In genomic region chr11:114709960-114710359, GRCh38 we compare ENCODE assay signal across 28 cellular contexts. TPM values are rescaled to one million over a fixed set of nuclear protein-coding genes. Genes with fewer than 3 reads are reported as not detected.
DNase-seq lines count a peak whose midpoint lies in the region; ATAC-seq and TF ChIP-seq lines count a peak whose summit lies in the region.
"Had no signal": no experiment of that assay in that cellular context is flagged by ENCODE, and none has a peak within 500 bp of the region (broad histone marks: within the 10 kb centered on the region; RNA-seq: fewer than 3 reads in every experiment).

No MANE protein-coding gene starts in this region.

- no peak overlapping the region for H3K4me3 Mint-ChIP-seq in activated T-cell treated with anti-CD3 and anti-CD28 coated beads, Interleukin-2, amount 50 U/mL, for 4 hours
- no peak overlapping the region for H3K4me3 Mint-ChIP-seq in activated CD8-positive, alpha-beta memory T cell treated with anti-CD3 and anti-CD28 coated beads, Interleukin-2, amount 10 ng/mL, durations not matched to agents 7 days and 5 days
- H3K4me3 Mint-ChIP-seq: CD14-positive monocyte; CD4-positive, alpha-beta memory T cell; CD4-positive, CD25-positive, alpha-beta regulatory T cell; CD8-positive, alpha-beta memory T cell had no signal

- no peaks in the 10 kb centered on the region for H3K36me3 Mint-ChIP-seq in activated T-cell treated with anti-CD3 and anti-CD28 coated beads, Interleukin-2, amount 50 U/mL, for 4 hours (ENCODE audit: insufficient read depth)
- no peaks in the 10 kb centered on the region for H3K36me3 Mint-ChIP-seq in activated CD8-positive, alpha-beta memory T cell treated with anti-CD3 and anti-CD28 coated beads, Interleukin-2, amount 10 ng/mL, durations not matched to agents 7 days and 5 days
- H3K36me3 Mint-ChIP-seq: CD14-positive monocyte; CD4-positive, alpha-beta memory T cell; CD4-positive, CD25-positive, alpha-beta regulatory T cell; CD8-positive, alpha-beta memory T cell had no signal

- TF ChIP-seq EP300 in transverse colon (IDR thresholded peaks at IDR 0.05; ENCODE audit: low read depth), result no peak

- TF ChIP-seq POLR2A in transverse colon (IDR thresholded peaks at IDR 0.05), result no peak

- H3K9me3 ChIP-seq in colonic mucosa (no peaks in the 10 kb centered on the region), mucosa of rectum (ENCODE audit: control insufficient read depth in 2 of 2, low read length in 2 of 2) (peaks cover 5 to 6% of the 10 kb centered on the region in 2 donors), transverse colon (peaks cover 12 to 20% of the 10 kb centered on the region in 2 donors)
- H3K9me3 ChIP-seq: BE2C had no signal

- no peaks in the 10 kb centered on the region for H3K4me1 Mint-ChIP-seq in activated T-cell treated with anti-CD3 and anti-CD28 coated beads, Interleukin-2, amount 50 U/mL, for 4 hours (ENCODE audit: low read depth)
- H3K4me1 Mint-ChIP-seq in activated CD8-positive, alpha-beta memory T cell treated with anti-CD3 and anti-CD28 coated beads, Interleukin-2, amount 10 ng/mL, durations not matched to agents 7 days and 5 days, result no peaks in the 10 kb centered on the region
- H3K4me1 Mint-ChIP-seq: CD14-positive monocyte; CD4-positive, alpha-beta memory T cell; CD4-positive, CD25-positive, alpha-beta regulatory T cell; CD8-positive, alpha-beta memory T cell had no signal

- in situ Hi-C loops in transverse colon (cut with MboI; ENCODE audit: low pct_ligation_motif_present in 1 of 4, low pct_unique_long_range_greater_than_20kb in 1 of 4, low sequenced_read_pairs in 3 of 4), result no loop called here

- H3K4me1 ChIP-seq in colonic mucosa (no peaks in the 10 kb centered on the region), mucosa of rectum (ENCODE audit: control insufficient read depth in 2 of 2, insufficient read depth in 2 of 2, low read length in 2 of 2) (peaks cover 0 to 10% of the 10 kb centered on the region in 2 donors), transverse colon (peaks cover 0 to 10% (median 0%) of the 10 kb centered on the region in 4 donors)
- H3K4me1 ChIP-seq: BE2C, BLaER1 had no signal

- ATAC-seq in left colon, result peak; percentile 88
- ATAC-seq in GM19463 (IDR thresholded peaks at IDR 0.05; ENCODE audit: unreplicated experiment), result no peak
- ATAC-seq in HG02884 (IDR thresholded peaks at IDR 0.05; ENCODE audit: unreplicated experiment), result no peak
- no peak for ATAC-seq in activated T-cell treated with anti-CD3 and anti-CD28 coated beads, Interleukin-2, amount 50 U/mL, for 4 hours
- no peak for ATAC-seq in activated CD8-positive, alpha-beta memory T cell treated with anti-CD3 and anti-CD28 coated beads, Interleukin-2, amount 10 ng/mL, durations not matched to agents 7 days and 5 days
- ATAC-seq: GM12878 had no signal

- no peaks in the 10 kb centered on the region for H3K36me3 ChIP-seq in colonic mucosa
- peaks cover 9 to 21% of the 10 kb centered on the region in 2 donors for H3K36me3 ChIP-seq in mucosa of rectum (ENCODE audit: control insufficient read depth in 2 of 2, insufficient read depth in 2 of 2, low read length in 2 of 2)
- peaks cover 0 to 15% (median 0%) of the 10 kb centered on the region in 4 donors for H3K36me3 ChIP-seq in transverse colon
- H3K36me3 ChIP-seq: BE2C, BLaER1 had no signal

- CTCF ChIA-PET in activated CD8-positive, alpha-beta memory T cell treated with anti-CD3 and anti-CD28 coated beads, Interleukin-2, amount 10 ng/mL, durations not matched to agents 7 days and 5 days (lab: Charles Lee), result no interaction called here

- H3K4me3 ChIP-seq in colonic mucosa (no peak overlapping the region), mucosa of rectum (ENCODE audit: low read length in 2 of 2) (no peak overlapping the region), transverse colon (no peak overlapping the region)
- H3K4me3 ChIP-seq: BLaER1, GM12878 had no signal

- no peak for DNase-seq in colonic mucosa
- DNase-seq in left colon, result no peak
- DNase-seq in transverse colon, result no peak
- DNase-seq in activated T-cell treated with anti-CD3 and anti-CD28 coated beads, Interleukin-2, amount 50 U/mL, for 4 hours, result no peak
- no peak for DNase-seq in activated CD8-positive, alpha-beta memory T cell treated with anti-CD3 and anti-CD28 coated beads, Interleukin-2, amount 10 ng/mL, durations not matched to agents 7 days and 5 days
- DNase-seq: 8988T; ACHN; BE2C; C1 segment of cervical spinal cord; CD4-positive, alpha-beta memory T cell; CD4-positive, CD25-positive, alpha-beta regulatory T cell; CD8-positive, alpha-beta memory T cell; COR-L47; DMS 273 treated with DMSO at 0.1 percent for 48 hours; DMS153; DMS53; DMS79; DND-41; EL; GDM1 had no signal

- H3K9ac ChIP-seq in colonic mucosa (ENCODE audit: low read depth in 2 of 2, low read length in 2 of 2), result no peak overlapping the region
- H3K9ac ChIP-seq in mucosa of rectum (ENCODE audit: low read depth in 1 of 2, low read length in 2 of 2), result no peak overlapping the region
- H3K9ac ChIP-seq: BLaER1 had no signal

- peaks cover 2% of the 10 kb centered on the region for H3K27me3 Mint-ChIP-seq in activated T-cell treated with anti-CD3 and anti-CD28 coated beads, Interleukin-2, amount 50 U/mL, for 4 hours (ENCODE audit: low read depth)
- H3K27me3 Mint-ChIP-seq in activated CD8-positive, alpha-beta memory T cell treated with anti-CD3 and anti-CD28 coated beads, Interleukin-2, amount 10 ng/mL, durations not matched to agents 7 days and 5 days, result no peaks in the 10 kb centered on the region
- H3K27me3 Mint-ChIP-seq: CD4-positive, CD25-positive, alpha-beta regulatory T cell had no signal

- intact Hi-C loops in colonic mucosa (cut with DNase I), result no loop called here
- intact Hi-C loops in left colon (cut with DNase I, micrococcal nuclease), result no loop called here
- intact Hi-C loops in transverse colon (cut with DNase I; ENCODE audit: low total_unique reads), result no loop called here

- H3K27ac Mint-ChIP-seq in activated CD8-positive, alpha-beta memory T cell treated with anti-CD3 and anti-CD28 coated beads, Interleukin-2, amount 10 ng/mL, durations not matched to agents 7 days and 5 days, result no peak overlapping the region
- H3K27ac Mint-ChIP-seq: CD14-positive monocyte; CD4-positive, alpha-beta memory T cell; CD4-positive, CD25-positive, alpha-beta regulatory T cell; CD8-positive, alpha-beta memory T cell had no signal

- H3K9me3 Mint-ChIP-seq in activated T-cell treated with anti-CD3 and anti-CD28 coated beads, Interleukin-2, amount 50 U/mL, for 4 hours, result peaks cover 13% of the 10 kb centered on the region
- peaks cover 1% of the 10 kb centered on the region for H3K9me3 Mint-ChIP-seq in activated CD8-positive, alpha-beta memory T cell treated with anti-CD3 and anti-CD28 coated beads, Interleukin-2, amount 10 ng/mL, durations not matched to agents 7 days and 5 days (ENCODE audit: low read depth)

- H3K27me3 ChIP-seq in colonic mucosa (no peaks in the 10 kb centered on the region), mucosa of rectum (ENCODE audit: control insufficient read depth in 2 of 2, insufficient read depth in 2 of 2, low read length in 2 of 2) (no peaks in the 10 kb centered on the region), transverse colon (no peaks in the 10 kb centered on the region)
- H3K27me3 ChIP-seq: BLaER1 had no signal

- no peak for TF ChIP-seq CTCF in colonic mucosa (IDR thresholded peaks at IDR 0.05)
- no peak for TF ChIP-seq CTCF in transverse colon (IDR thresholded peaks at IDR 0.05)

- WGBS in transverse colon (ENCODE audit: low coverage in 1 of 2), 2 donors, result 42 to 58% methylated on average over 1 of the region's 1 CpG

- peak overlapping the region; percentile 25 for H3K27ac ChIP-seq in colonic mucosa
- H3K27ac ChIP-seq in mucosa of rectum (ENCODE audit: low read depth in 2 of 2, low read length in 2 of 2), result peak overlapping the region; percentile 24 to 33
- peak overlapping the region in 3 of 4 donors; percentile 14 to 59 (median 25) for H3K27ac ChIP-seq in transverse colon
- H3K27ac ChIP-seq: BLaER1 had no signal

RNA-seq across cellular contexts. Expression of gene NXPE2, which starts 31.6 kb away (rescaled TPM):
- 10 to 100 TPM; 22.2 to 33.8 TPM for total RNA-seq in colonic mucosa
- 10 to 100 TPM; 17.0 to 28.1 TPM for total RNA-seq in left colon
- 10 to 100 TPM; 20.2 to 35.9 (median 28.4) TPM for total RNA-seq in transverse colon
- not detected for total RNA-seq in activated T-cell treated with anti-CD3 and anti-CD28 coated beads, Interleukin-2, amount 50 U/mL, for 4 hours
- total RNA-seq in activated CD8-positive, alpha-beta memory T cell treated with anti-CD3 and anti-CD28 coated beads, Interleukin-2, amount 10 ng/mL, durations not matched to agents 7 days and 5 days, result not detected
- total RNA-seq: A673; CD4-positive, alpha-beta memory T cell; CD4-positive, CD25-positive, alpha-beta regulatory T cell; CD8-positive, alpha-beta memory T cell; Daoy; GM12878 had no signal

Comparison
In these comparisons a context has a peak if more than half of its experiments do, and no peak if none do; other contexts are left out.
1. RNA of gene NXPE2, which starts 31.6 kb away (total RNA-seq): 22.2 to 33.8 TPM in colonic mucosa, 20.2 to 35.9 TPM in transverse colon and 17.0 to 28.1 TPM in left colon; not detected in activated CD8-positive, alpha-beta memory T cell treated with anti-CD3 and anti-CD28 coated beads, Interleukin-2, amount 10 ng/mL, durations not matched to agents 7 days and 5 days and not detected in activated T-cell treated with anti-CD3 and anti-CD28 coated beads, Interleukin-2, amount 50 U/mL, for 4 hours; every median in the first group is over 10 times any median in the second.
2. Peak in every context shown above with its lines, with median percentiles within 50 percentile points of each other: H3K27ac ChIP-seq.